20 cellular contexts compared by ENCODE assay signal in the genomic region with DNA sequence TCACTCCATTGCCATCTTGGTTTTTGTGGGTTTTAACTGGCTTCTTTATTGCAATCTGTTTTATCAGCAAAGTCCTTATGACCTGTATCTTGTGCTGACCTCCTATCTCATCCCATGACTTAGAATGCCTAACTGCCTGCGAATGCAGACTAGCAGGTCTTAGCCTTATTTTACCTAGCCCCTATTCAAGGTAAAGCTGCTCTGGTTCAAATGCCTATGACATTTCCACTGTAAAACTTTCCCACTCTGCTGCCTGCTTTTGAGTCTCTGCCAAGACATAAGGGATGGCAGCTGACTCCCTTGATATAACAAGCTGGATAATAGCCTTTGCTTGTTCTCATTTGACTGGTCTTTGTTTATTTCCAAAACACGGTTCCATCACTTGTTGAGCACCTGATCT.
"Had no signal": no experiment of that assay in that cellular context is flagged by ENCODE, and none has a peak within 500 bp of the region (broad histone marks: within the 10 kb centered on the region; RNA-seq: fewer than 3 reads in every experiment).

No MANE protein-coding gene starts in this region.

- H3K36me3 Mint-ChIP-seq: stimulated activated memory B cell treated with anti-CD40 and anti-IgM and Interleukin-4, amounts not matched to agents 10 μg/mL and 1 μg/mL and 100 μg/mL, for 72 hours had no signal

- H3K27ac Mint-ChIP-seq: naive thymus-derived CD8-positive, alpha-beta T cell; stimulated activated memory B cell treated with anti-CD40 and anti-IgM and Interleukin-4, amounts not matched to agents 10 μg/mL and 1 μg/mL and 100 μg/mL, for 72 hours; stimulated activated naive CD8-positive, alpha-beta T cell treated with anti-CD3 and anti-CD28 coated beads, Interleukin-15, Interleukin-2, amounts not matched to agents 100 ng/mL and 50 ng/mL, for 24 hours had no signal

- H3K36me3 ChIP-seq: heart left ventricle, neutrophil, right lobe of liver, tibial artery, upper lobe of right lung, vagina had no signal

- H3K4me3 Mint-ChIP-seq: naive thymus-derived CD8-positive, alpha-beta T cell; stimulated activated memory B cell treated with anti-CD40 and anti-IgM and Interleukin-4, amounts not matched to agents 10 μg/mL and 1 μg/mL and 100 μg/mL, for 72 hours; stimulated activated naive CD8-positive, alpha-beta T cell treated with anti-CD3 and anti-CD28 coated beads, Interleukin-15, Interleukin-2, amounts not matched to agents 100 ng/mL and 50 ng/mL, for 24 hours had no signal

- H3K4me1 ChIP-seq: psoas muscle, right lobe of liver, tibial artery, upper lobe of right lung, vagina had no signal

- H3K4me3 ChIP-seq: heart left ventricle, lung, psoas muscle, right lobe of liver, tibial artery, upper lobe of right lung, vagina had no signal

- H3K27me3 Mint-ChIP-seq: stimulated activated naive CD8-positive, alpha-beta T cell treated with anti-CD3 and anti-CD28 coated beads, Interleukin-15, Interleukin-2, amounts not matched to agents 100 ng/mL and 50 ng/mL, for 24 hours had no signal

- H3K9me3 ChIP-seq: upper lobe of right lung had no signal

- FAIRE-seq: frontal cortex had no signal

- H3K4me1 Mint-ChIP-seq: naive thymus-derived CD8-positive, alpha-beta T cell; stimulated activated memory B cell treated with anti-CD40 and anti-IgM and Interleukin-4, amounts not matched to agents 10 μg/mL and 1 μg/mL and 100 μg/mL, for 72 hours had no signal

- H3K27me3 ChIP-seq: heart left ventricle, neutrophil, right lobe of liver, tibial artery, upper lobe of right lung, vagina had no signal

- DNase-seq: effector memory CD4-positive, alpha-beta T cell; heart left ventricle; hippocampal formation; left colon; left ventricle myocardium superior; mesendoderm; naive thymus-derived CD8-positive, alpha-beta T cell; psoas muscle; retina; right lobe of liver; stimulated activated CD4-positive, alpha-beta T cell treated with anti-CD3 and anti-CD28 coated beads, Interleukin-4, amount 100 ng/mL, for 24 hours; tibial artery; upper lobe of right lung had no signal

- H3K27ac ChIP-seq: epithelial cell of prostate, heart left ventricle, neutrophil, psoas muscle, right lobe of liver, tibial artery, upper lobe of right lung, vagina had no signal

- ATAC-seq: heart left ventricle; left colon; left ventricle myocardium superior; naive thymus-derived CD8-positive, alpha-beta T cell; psoas muscle; right lobe of liver; stimulated activated memory B cell treated with anti-CD40 and anti-IgM and Interleukin-4, amounts not matched to agents 10 μg/mL and 1 μg/mL and 100 μg/mL, for 72 hours; upper lobe of right lung had no signal
